2 cellular contexts compared by ENCODE assay signal in genomic region chr3:190281308-190282051, GRCh38.
TF ChIP-seq lines count a peak whose summit lies in the region.

No MANE protein-coding gene starts in this region.

TF ChIP-seq in IMR-90, 13 proteins besides CTCF, POLR2A, EP300 and RAD21:
- no peak for TF ChIP-seq RFX5 (IDR thresholded peaks at IDR 0.05; ENCODE audit: low read depth, low read length)
- peak; percentile 91 for TF ChIP-seq CEBPB (IDR thresholded peaks at IDR 0.05; ENCODE audit: low read depth, low read length)
TF ChIP-seq in IMR-90: peak in this region for 1.

TF ChIP-seq in WTC11, 78 proteins besides CTCF, POLR2A, EP300 and RAD21:
- TF ChIP-seq GABPB1 (CRISPR knock-in tag; IDR thresholded peaks at IDR 0.05) = 0 out of 2 replicates have a peak, but pooled peaks have one; percentile 22
- TF ChIP-seq HMGA2 (CRISPR knock-in tag; IDR thresholded peaks at IDR 0.05) = no peak
